In the genomic region with DNA sequence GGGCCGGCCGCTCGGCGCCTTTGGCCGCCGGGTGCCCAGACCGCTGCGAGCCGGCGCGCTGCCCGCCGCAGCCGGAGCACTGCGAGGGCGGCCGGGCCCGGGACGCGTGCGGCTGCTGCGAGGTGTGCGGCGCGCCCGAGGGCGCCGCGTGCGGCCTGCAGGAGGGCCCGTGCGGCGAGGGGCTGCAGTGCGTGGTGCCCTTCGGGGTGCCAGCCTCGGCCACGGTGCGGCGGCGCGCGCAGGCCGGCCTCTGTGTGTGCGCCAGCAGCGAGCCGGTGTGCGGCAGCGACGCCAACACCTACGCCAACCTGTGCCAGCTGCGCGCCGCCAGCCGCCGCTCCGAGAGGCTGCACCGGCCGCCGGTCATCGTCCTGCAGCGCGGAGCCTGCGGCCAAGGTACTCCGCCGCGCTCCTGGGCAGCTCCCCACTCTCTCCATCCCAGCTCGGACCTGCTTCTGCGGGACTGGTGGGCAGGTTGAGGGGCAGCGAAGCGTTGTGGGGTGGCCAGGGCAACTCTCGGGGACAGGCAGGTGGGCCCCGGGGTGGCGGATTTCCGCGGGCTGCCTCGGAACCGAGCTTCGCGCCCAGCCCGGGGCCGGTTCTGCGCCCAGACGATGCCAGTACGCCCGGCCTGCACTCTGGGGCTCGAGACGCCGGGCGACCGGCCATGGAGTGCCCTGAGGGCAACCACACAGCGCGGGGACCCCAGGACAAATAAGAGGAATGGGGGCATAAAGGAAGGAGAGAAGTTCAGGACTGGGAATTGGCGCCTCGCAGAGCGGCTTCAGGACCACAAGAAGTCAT, we compare ENCODE assay signal across 9 cellular contexts. TPM values are rescaled to one million over a fixed set of nuclear protein-coding genes. Genes with fewer than 3 reads are reported as not detected.
A peak's percentile ranks its signal among the peaks of the same experiment; 100 is the strongest.
DNase-seq lines count a peak whose midpoint lies in the region; ATAC-seq and TF ChIP-seq lines count a peak whose summit lies in the region.
"Had no signal": no experiment of that assay in that cellular context is flagged by ENCODE, and none has a peak within 500 bp of the region (broad histone marks: within the 10 kb centered on the region; RNA-seq: fewer than 3 reads in every experiment).

No MANE protein-coding gene starts in this region.

- no peaks in the 10 kb centered on the region for H3K36me3 Mint-ChIP-seq in activated CD4-positive, alpha-beta memory T cell treated with anti-CD3 and anti-CD28 coated beads, Interleukin-2, amount 10 ng/mL, durations not matched to agents 7 days and 5 days (ENCODE audit: low read depth)

- peak; percentile 58 for ATAC-seq in Right ventricle myocardium superior (ENCODE audit: poor library complexity)
- no peak for ATAC-seq in HG03039 (IDR thresholded peaks at IDR 0.05; ENCODE audit: unreplicated experiment)
- ATAC-seq in HG03135 (IDR thresholded peaks at IDR 0.05; ENCODE audit: unreplicated experiment), result no peak

- DNase-seq in activated CD4-positive, alpha-beta memory T cell treated with anti-CD3 and anti-CD28 coated beads, Interleukin-2, amount 10 ng/mL, durations not matched to agents 7 days and 5 days, result no peak
- DNase-seq in Right ventricle myocardium superior (peak; percentile 51), DMS79 (lab: John Stamatoyannopoulos, UW) (no peak), NAMALWA (ENCODE audit: low spot score) (no peak)

- peak overlapping the region; percentile 59 for H3K4me3 ChIP-seq in parathyroid adenoma (ENCODE audit: low read depth, low read length)

- peaks cover 6% of the 10 kb centered on the region for H3K4me1 Mint-ChIP-seq in activated CD4-positive, alpha-beta memory T cell treated with anti-CD3 and anti-CD28 coated beads, Interleukin-2, amount 10 ng/mL, durations not matched to agents 7 days and 5 days

- peak overlapping the region; percentile 52 for H3K4me3 Mint-ChIP-seq in activated CD4-positive, alpha-beta memory T cell treated with anti-CD3 and anti-CD28 coated beads, Interleukin-2, amount 10 ng/mL, durations not matched to agents 7 days and 5 days

- no peaks in the 10 kb centered on the region for H3K36me3 ChIP-seq in ES-I3 (ENCODE audit: insufficient read depth, low read length)
- H3K36me3 ChIP-seq in parathyroid adenoma (ENCODE audit: control insufficient read depth, insufficient read depth, low read length), result no peaks in the 10 kb centered on the region

- intact Hi-C loops in Right ventricle myocardium superior (cut with DNase I), result no loop called here

- no peaks in the 10 kb centered on the region for H3K9me3 Mint-ChIP-seq in activated CD4-positive, alpha-beta memory T cell treated with anti-CD3 and anti-CD28 coated beads, Interleukin-2, amount 10 ng/mL, durations not matched to agents 7 days and 5 days

- POLR2A ChIA-PET in activated CD4-positive, alpha-beta memory T cell treated with anti-CD3 and anti-CD28 coated beads, Interleukin-2, amount 10 ng/mL, durations not matched to agents 7 days and 5 days (lab: Charles Lee), result no interaction called here

- H3K27me3 ChIP-seq in parathyroid adenoma (ENCODE audit: control insufficient read depth, insufficient read depth, low read length), result no peaks in the 10 kb centered on the region

- H3K9ac ChIP-seq in ES-I3 (ENCODE audit: low read depth, low read length) (peak overlapping the region; percentile 36), parathyroid adenoma (no peak overlapping the region)

- H3K27ac ChIP-seq in parathyroid adenoma, result peak overlapping the region; percentile 51

- H3K4me2 ChIP-seq in parathyroid adenoma (ENCODE audit: low read length), result peak overlapping the region; percentile 77

- H3K4me1 ChIP-seq in ES-I3 (ENCODE audit: insufficient read depth, low read length) (peaks cover 3% of the 10 kb centered on the region), parathyroid adenoma (no peaks in the 10 kb centered on the region)

- H3K79me2 ChIP-seq in parathyroid adenoma, result peaks cover 3% of the 10 kb centered on the region

- H3K27ac Mint-ChIP-seq in activated CD4-positive, alpha-beta memory T cell treated with anti-CD3 and anti-CD28 coated beads, Interleukin-2, amount 10 ng/mL, durations not matched to agents 7 days and 5 days, result no peak overlapping the region

- TF ChIP-seq CTCF in parathyroid adenoma (IDR thresholded peaks at IDR 0.05), result no peak

- H3K9me3 ChIP-seq in ES-I3 (ENCODE audit: control insufficient read depth, insufficient read depth, low read length) (no peaks in the 10 kb centered on the region), parathyroid adenoma (ENCODE audit: control insufficient read depth, low read length) (no peaks in the 10 kb centered on the region)

- peak overlapping the region; percentile 90 for H2AFZ ChIP-seq in parathyroid adenoma

- CTCF ChIA-PET in activated CD4-positive, alpha-beta memory T cell treated with anti-CD3 and anti-CD28 coated beads, Interleukin-2, amount 10 ng/mL, durations not matched to agents 7 days and 5 days (lab: Charles Lee), result no interaction called here

- H3K27me3 Mint-ChIP-seq in activated CD4-positive, alpha-beta memory T cell treated with anti-CD3 and anti-CD28 coated beads, Interleukin-2, amount 10 ng/mL, durations not matched to agents 7 days and 5 days, result peaks cover 75% of the 10 kb centered on the region

RNA-seq across cellular contexts. Expression of gene HTRA1, which starts 0.6 kb away (rescaled TPM):
- not detected for total RNA-seq in activated CD4-positive, alpha-beta memory T cell treated with anti-CD3 and anti-CD28 coated beads, Interleukin-2, amount 10 ng/mL, durations not matched to agents 7 days and 5 days
- total RNA-seq in Right ventricle myocardium superior, result 40.9 TPM

RNA-seq across cellular contexts. Expression of gene ARMS2, which starts 7.5 kb away (rescaled TPM):
- not detected for total RNA-seq in activated CD4-positive, alpha-beta memory T cell treated with anti-CD3 and anti-CD28 coated beads, Interleukin-2, amount 10 ng/mL, durations not matched to agents 7 days and 5 days
- total RNA-seq in Right ventricle myocardium superior, result not detected
- total RNA-seq: frontal cortex had no signal

Comparison
In these comparisons a context has a peak if more than half of its experiments do, and no peak if none do; other contexts are left out.
1. RNA of gene HTRA1, which starts 0.6 kb away (total RNA-seq): 40.9 TPM in Right ventricle myocardium superior (single experiment); not detected in activated CD4-positive, alpha-beta memory T cell treated with anti-CD3 and anti-CD28 coated beads, Interleukin-2, amount 10 ng/mL, durations not matched to agents 7 days and 5 days; every median in the first group is over 10 times any median in the second.